ENCODE assay signal across 16 cellular contexts in the genomic region with DNA sequence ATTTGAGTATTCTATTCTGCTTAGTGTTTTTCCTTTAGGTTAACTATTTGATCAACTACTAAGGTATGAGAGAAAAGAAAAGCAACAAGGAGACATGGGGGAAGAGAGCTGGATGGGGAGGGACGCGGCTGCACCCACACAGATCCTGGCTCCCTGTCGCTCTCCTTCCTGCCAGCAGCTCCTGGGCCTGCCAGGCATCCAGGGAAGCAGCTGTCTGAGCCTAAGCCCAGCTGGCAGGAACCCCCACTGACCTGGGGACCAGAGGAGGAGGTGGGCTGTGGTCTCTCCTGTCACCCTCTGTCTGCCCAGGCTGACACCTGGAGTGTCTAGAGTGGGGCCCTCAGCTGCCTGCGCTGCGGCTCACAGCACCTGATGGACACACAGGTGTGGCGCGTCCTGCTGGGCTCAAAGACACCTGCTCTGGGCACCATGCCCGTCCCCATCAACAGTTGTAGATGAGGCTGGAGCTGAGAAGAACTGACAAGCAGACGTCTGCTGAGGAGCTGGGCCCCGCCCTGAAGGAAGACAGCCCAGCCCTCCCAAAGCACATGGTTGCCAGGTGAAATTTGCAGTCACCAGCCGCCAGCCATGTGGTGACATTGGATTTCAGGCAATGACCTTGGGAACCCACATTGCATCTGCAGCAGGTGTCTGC.
DNase-seq lines count a peak whose midpoint lies in the region; ATAC-seq lines count a peak whose summit lies in the region.
"Had no signal": no experiment of that assay in that cellular context is flagged by ENCODE, and none has a peak within 500 bp of the region (broad histone marks: within the 10 kb centered on the region; RNA-seq: fewer than 3 reads in every experiment).

No MANE protein-coding gene starts in this region.

- peak; percentile 54 for DNase-seq in DMS53 (lab: John Stamatoyannopoulos, UW)
- peak; percentile 31 for DNase-seq in NCI-H1092 treated with DMSO at 0.1 percent for 48 hours (lab: John Stamatoyannopoulos, UW)
- DNase-seq in NCI-H2196 (lab: John Stamatoyannopoulos, UW; ENCODE audit: unreplicated experiment), result peak; percentile 58
- DNase-seq in SHP77 (lab: John Stamatoyannopoulos, UW), result peak; percentile 51 to 57
- DNase-seq in mesenteric fat pad (ENCODE audit: low spot score), result no peak
- DNase-seq in NCI-H128 (lab: John Stamatoyannopoulos, UW; ENCODE audit: unreplicated experiment), result no peak
- DNase-seq in AG20443 (ENCODE audit: low spot score), result no peak
- DNase-seq: activated CD8-positive, alpha-beta T cell treated with anti-CD3 and anti-CD28 coated beads for 36 hours; activated naive CD4-positive, alpha-beta T cell; amygdala; CD4-positive, CD25-positive, alpha-beta regulatory T cell; spleen; stimulated activated CD4-positive, alpha-beta T cell treated with anti-CD3 and anti-CD28 coated beads, Interleukin-4, amount 100 ng/mL, for 24 hours; stomach; T1000 had no signal

- ATAC-seq in GM21360 (IDR thresholded peaks at IDR 0.05; ENCODE audit: unreplicated experiment), result no peak
- ATAC-seq: activated CD8-positive, alpha-beta T cell treated with anti-CD3 and anti-CD28 coated beads for 36 hours had no signal

Comparison
In these comparisons a context has a peak if more than half of its experiments do, and no peak if none do; other contexts are left out.
1. DNase-seq: peak in DMS53 (single experiment), NCI-H1092 treated with DMSO at 0.1 percent for 48 hours (single experiment), NCI-H2196 (single experiment) and SHP77 (2 of 2); none in mesenteric fat pad (single experiment), NCI-H128 (single experiment) and AG20443 (single experiment).